In the genomic region with DNA sequence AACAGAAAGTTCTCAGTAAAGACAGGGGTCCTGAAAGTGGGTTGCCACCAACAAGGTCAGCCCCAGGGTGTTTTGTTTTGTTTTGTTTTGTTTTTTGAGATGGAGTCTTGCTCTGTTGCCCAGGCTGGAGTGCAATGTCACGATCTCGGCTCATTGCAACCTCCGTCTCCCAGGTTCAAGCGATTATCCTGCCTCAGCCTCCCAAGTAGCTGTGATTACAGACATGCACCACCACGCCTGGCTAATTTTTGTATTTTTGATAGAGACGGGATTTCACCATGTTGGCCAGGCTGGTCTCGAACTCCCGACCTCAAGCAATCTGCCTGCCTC, we compare ENCODE assay signal across 7 cellular contexts. TPM values are rescaled to one million over a fixed set of nuclear protein-coding genes. Genes with fewer than 3 reads are reported as not detected.
A peak's percentile ranks its signal among the peaks of the same experiment; 100 is the strongest.
DNase-seq lines count a peak whose midpoint lies in the region; ATAC-seq and TF ChIP-seq lines count a peak whose summit lies in the region.
"Not testable (repeated sequence)": the region's sequence is repeated elsewhere in the genome, so short reads cannot be mapped to it uniquely, and the experiment has no call there.

No MANE protein-coding gene starts in this region.

- DNase-seq in CD4-positive, alpha-beta T cell; Karpas-422; T-helper 2 cell treated with Interferon-gamma antibody and Interleukin-4, amounts not matched to agents 5 μg/mL and 100 μg/mL, for 36 hours (ENCODE audit: low spot score); activated CD8-positive, alpha-beta T cell treated with anti-CD3 and anti-CD28 coated beads for 36 hours; right lobe of liver: not testable (repeated sequence)
- peak; percentile 40 for DNase-seq in spleen

- H3K27me3 ChIP-seq in CD4-positive, alpha-beta T cell (ENCODE audit: control insufficient read depth, insufficient read depth, low read length); Karpas-422 (ENCODE audit: low read length); right lobe of liver; spleen (replicated peaks in 1 of 7): not testable (repeated sequence)

- not testable (repeated sequence) for H3K9ac ChIP-seq in Karpas-422 (ENCODE audit: low read length)

- H3K9me2 ChIP-seq in Karpas-422 (replicated peaks; ENCODE audit: insufficient read depth, low read length) = not testable (repeated sequence)

- CTCF ChIA-PET in CD4-positive, alpha-beta T cell (lab: Charles Lee); activated CD8-positive, alpha-beta T cell treated with anti-CD3 and anti-CD28 coated beads for 36 hours (lab: Charles Lee): not testable (repeated sequence)

- peaks cover 12% of the 10 kb centered on the region for H3K4me1 ChIP-seq in Karpas-422 (ENCODE audit: low read length)
- peaks cover 0 to 27% (median 2%) of the 10 kb centered on the region in 4 donors for H3K4me1 ChIP-seq in right lobe of liver
- H3K4me1 ChIP-seq in spleen = peaks cover 0 to 15% (median 8%) of the 10 kb centered on the region in 6 donors

- H3K9me3 Mint-ChIP-seq in CD4-positive, alpha-beta T cell; T-helper 2 cell treated with Interferon-gamma antibody and Interleukin-4, amounts not matched to agents 5 μg/mL and 100 μg/mL, for 36 hours; activated CD8-positive, alpha-beta T cell treated with anti-CD3 and anti-CD28 coated beads for 36 hours; activated naive CD8-positive, alpha-beta T cell (ENCODE audit: low read depth): not testable (repeated sequence)

- TF ChIP-seq POLR2A in right lobe of liver (IDR thresholded peaks at IDR 0.05); spleen (IDR thresholded peaks at IDR 0.05): not testable (repeated sequence)

- not testable (repeated sequence) for H3K36me3 Mint-ChIP-seq in CD4-positive, alpha-beta T cell (ENCODE audit: low read depth); T-helper 2 cell treated with Interferon-gamma antibody and Interleukin-4, amounts not matched to agents 5 μg/mL and 100 μg/mL, for 36 hours (ENCODE audit: low read depth); activated CD8-positive, alpha-beta T cell treated with anti-CD3 and anti-CD28 coated beads for 36 hours (ENCODE audit: low read depth); activated naive CD8-positive, alpha-beta T cell

- H3K27ac ChIP-seq in CD4-positive, alpha-beta T cell (ENCODE audit: low read depth, low read length); Karpas-422 (ENCODE audit: low read length): not testable (repeated sequence)
- peak overlapping the region in 2 of 3 donors; percentile 86 to 89 for H3K27ac ChIP-seq in right lobe of liver
- H3K27ac ChIP-seq in spleen = peak overlapping the region in 2 of 8 donors; percentile 7 to 43

- H3K4me1 Mint-ChIP-seq in CD4-positive, alpha-beta T cell (ENCODE audit: low read depth) = not testable (repeated sequence)
- H3K4me1 Mint-ChIP-seq in T-helper 2 cell treated with Interferon-gamma antibody and Interleukin-4, amounts not matched to agents 5 μg/mL and 100 μg/mL, for 36 hours (ENCODE audit: low read depth) = peaks cover 13% of the 10 kb centered on the region
- peaks cover 11% of the 10 kb centered on the region for H3K4me1 Mint-ChIP-seq in activated CD8-positive, alpha-beta T cell treated with anti-CD3 and anti-CD28 coated beads for 36 hours (ENCODE audit: low read depth)
- peaks cover 15% of the 10 kb centered on the region for H3K4me1 Mint-ChIP-seq in activated naive CD8-positive, alpha-beta T cell (ENCODE audit: low read depth)

- not testable (repeated sequence) for H3K4me3 ChIP-seq in Karpas-422 (ENCODE audit: low read length); right lobe of liver
- peak overlapping the region in 1 of 8 donors; percentile 27 for H3K4me3 ChIP-seq in spleen

- not testable (repeated sequence) for H3K79me2 ChIP-seq in Karpas-422 (ENCODE audit: low read length)

- ATAC-seq in CD4-positive, alpha-beta T cell (ENCODE audit: poor library complexity); activated CD8-positive, alpha-beta T cell treated with anti-CD3 and anti-CD28 coated beads for 36 hours; right lobe of liver: not testable (repeated sequence)

- TF ChIP-seq CTCF in CD4-positive, alpha-beta T cell (IDR thresholded peaks at IDR 0.05); activated CD8-positive, alpha-beta T cell treated with anti-CD3 and anti-CD28 coated beads for 36 hours (IDR thresholded peaks at IDR 0.05); right lobe of liver (IDR thresholded peaks at IDR 0.05); spleen (IDR thresholded peaks at IDR 0.05 in 8 of 11, conservative IDR thresholded peaks at IDR 0.05 in 3 of 11): not testable (repeated sequence)

- H3K4me3 Mint-ChIP-seq in CD4-positive, alpha-beta T cell; activated CD8-positive, alpha-beta T cell treated with anti-CD3 and anti-CD28 coated beads for 36 hours: not testable (repeated sequence)
- H3K4me3 Mint-ChIP-seq in T-helper 2 cell treated with Interferon-gamma antibody and Interleukin-4, amounts not matched to agents 5 μg/mL and 100 μg/mL, for 36 hours = peak overlapping the region; percentile 61
- peak overlapping the region; percentile 58 for H3K4me3 Mint-ChIP-seq in activated naive CD8-positive, alpha-beta T cell

- 88% methylated on average over 4 of the region's 8 CpGs for WGBS in right lobe of liver (ENCODE audit: insufficient coverage, low coverage, low lambda C conversion rate, missing lambda C conversion rate)
- 87 to 96% (median 94%) methylated on average over 8 of the region's 8 CpGs for WGBS in spleen, 5 donors

- H3K9me3 ChIP-seq in CD4-positive, alpha-beta T cell (ENCODE audit: control insufficient read depth, low read length); Karpas-422 (ENCODE audit: low read length); right lobe of liver; spleen: not testable (repeated sequence)

- not testable (repeated sequence) for H3K27me3 Mint-ChIP-seq in CD4-positive, alpha-beta T cell; T-helper 2 cell treated with Interferon-gamma antibody and Interleukin-4, amounts not matched to agents 5 μg/mL and 100 μg/mL, for 36 hours (ENCODE audit: low read depth); activated CD8-positive, alpha-beta T cell treated with anti-CD3 and anti-CD28 coated beads for 36 hours; activated naive CD8-positive, alpha-beta T cell

- intact Hi-C loops in CD4-positive, alpha-beta T cell (cut with DNase I, micrococcal nuclease); activated CD8-positive, alpha-beta T cell treated with anti-CD3 and anti-CD28 coated beads for 36 hours (cut with micrococcal nuclease); right lobe of liver (cut with DNase I); spleen (cut with DNase I; ENCODE audit: low total_unique reads): not testable (repeated sequence)

- H3K4me2 ChIP-seq in Karpas-422 (ENCODE audit: low read depth, low read length, poor library complexity, severe bottlenecking) = not testable (repeated sequence)

- H2AFZ ChIP-seq in Karpas-422 (ENCODE audit: low read length) = peak overlapping the region; percentile 94; the same call in 1 of the 2 replicates

- peak overlapping the region; percentile 76 for H3K27ac Mint-ChIP-seq in CD4-positive, alpha-beta T cell
- peak overlapping the region; percentile 80 for H3K27ac Mint-ChIP-seq in T-helper 2 cell treated with Interferon-gamma antibody and Interleukin-4, amounts not matched to agents 5 μg/mL and 100 μg/mL, for 36 hours
- H3K27ac Mint-ChIP-seq in activated CD8-positive, alpha-beta T cell treated with anti-CD3 and anti-CD28 coated beads for 36 hours = peak overlapping the region; percentile 53
- H3K27ac Mint-ChIP-seq in activated naive CD8-positive, alpha-beta T cell = peak overlapping the region; percentile 77

- POLR2A ChIA-PET in CD4-positive, alpha-beta T cell (lab: Charles Lee) = interaction anchor here (1.2 kb wide), 1 partner anchor 24 kb away, joined by 8 read pairs; a partner anchor contains a TSS
- POLR2A ChIA-PET in activated CD8-positive, alpha-beta T cell treated with anti-CD3 and anti-CD28 coated beads for 36 hours (lab: Charles Lee) = not testable (repeated sequence)

- not testable (repeated sequence) for H3K36me3 ChIP-seq in Karpas-422 (ENCODE audit: insufficient read depth, low read length); right lobe of liver; spleen

- not testable (repeated sequence) for H4K20me1 ChIP-seq in Karpas-422 (ENCODE audit: insufficient read depth, low read depth, low read length)

RNA-seq across cellular contexts. Expression of a gene that starts 24.1 kb away (rescaled TPM):
- 10 to 100 TPM; 82.9 to 86.9 TPM for total RNA-seq in CD4-positive, alpha-beta T cell
- 31.0 and 57.3 TPM in 2 replicates for total RNA-seq in Karpas-422 (2014; rRNA removed; shearing (Covaris generic); ENCODE audit: low replicate concordance)
- 10 to 100 TPM; 25.8 to 27.0 TPM for total RNA-seq in activated CD8-positive, alpha-beta T cell treated with anti-CD3 and anti-CD28 coated beads for 36 hours
- total RNA-seq in right lobe of liver (10 to 100 TPM; 13.0 to 42.8 (median 24.0) TPM), spleen (10 to 100 TPM; 26.2 to 45.4 (median 31.3) TPM)
- 10 to 100 TPM; 28.4 to 37.0 (median 36.7) TPM for polyA plus RNA-seq in spleen
